In the genomic region with DNA sequence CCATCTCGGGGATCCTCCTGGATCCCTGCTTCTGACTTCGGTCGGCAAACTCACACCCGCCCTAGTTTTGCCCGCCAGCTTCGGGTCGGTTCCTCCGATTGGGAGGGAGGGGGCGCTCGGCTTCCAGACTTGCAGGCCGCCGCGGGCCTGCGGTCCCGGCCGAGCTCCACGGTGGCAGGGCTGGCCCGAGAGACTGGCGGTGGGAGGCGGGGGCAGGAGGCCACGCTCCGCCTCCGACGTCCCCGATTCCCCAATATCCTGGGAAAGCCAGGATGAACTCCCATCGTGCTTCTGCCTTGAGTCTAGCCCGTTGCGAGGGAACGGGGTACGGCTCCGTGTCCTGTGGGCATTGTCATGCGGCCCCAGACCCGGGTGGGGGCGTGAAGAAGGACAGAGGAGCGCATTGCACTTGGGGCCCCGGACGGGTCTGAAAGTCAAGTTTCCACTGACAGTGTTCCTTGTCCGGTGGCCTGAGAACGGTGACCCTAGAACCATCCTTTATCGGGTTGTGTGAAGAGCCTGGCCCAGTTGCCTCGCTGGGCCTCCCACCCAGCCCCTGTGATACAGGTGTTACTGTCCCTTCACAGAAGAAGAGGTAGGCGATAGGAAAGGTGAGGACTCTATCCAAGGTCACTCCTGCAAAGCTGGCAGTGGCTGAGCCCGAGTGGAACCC, we compare ENCODE assay signal across 8 cellular contexts. TPM values are rescaled to one million over a fixed set of nuclear protein-coding genes. Genes with fewer than 3 reads are reported as not detected.
A peak's percentile ranks its signal among the peaks of the same experiment; 100 is the strongest.
DNase-seq lines count a peak whose midpoint lies in the region; FAIRE-seq and TF ChIP-seq lines count a peak whose summit lies in the region.

No MANE protein-coding gene starts in this region.

- no peak overlapping the region for H2BK5ac ChIP-seq in mesendoderm (ENCODE audit: low read length)

- H2BK15ac ChIP-seq in mesendoderm (replicated peaks; ENCODE audit: low read depth) = no peak overlapping the region

- WGBS in mesendoderm (ENCODE audit: extremely low coverage, insufficient coverage, low lambda C conversion rate) = no CpG with 5 or more reads among the region's 43 CpGs

- no peak overlapping the region for H2BK120ac ChIP-seq in mesendoderm (ENCODE audit: low read depth, low read length)

- H4K8ac ChIP-seq in mesendoderm (ENCODE audit: low read depth, low read length) = no peak overlapping the region

- H3K27ac ChIP-seq in CD8-positive, alpha-beta memory T cell (ENCODE audit: low read depth, low read length) = no peak overlapping the region
- H3K27ac ChIP-seq in endothelial cell of umbilical vein (ENCODE audit: insufficient read depth, low read depth, low read length) (no peak overlapping the region), mesendoderm (ENCODE audit: low read depth, low read length) (no peak overlapping the region)

- no peak overlapping the region for H3K4ac ChIP-seq in mesendoderm (ENCODE audit: low read depth, low read length)

- DNase-seq in CD8-positive, alpha-beta memory T cell = peak in 2 of 5 donors; percentile 14 to 35
- DNase-seq in GOT3 (lab: John Stamatoyannopoulos, UW) = peak; percentile 23
- DNase-seq in NCI-H2227 treated with DMSO at 0.1 percent for 48 hours (lab: John Stamatoyannopoulos, UW) = peak; percentile 48
- DNase-seq in activated CD8-positive, alpha-beta memory T cell treated with anti-CD3 and anti-CD28 coated beads, Interleukin-2, amount 50 U/mL, for 24 hours (ENCODE audit: extremely low read depth) = peak; percentile 7
- peak; percentile 66 for DNase-seq in endothelial cell of umbilical vein (ENCODE audit: low read depth, low spot score)
- peak; percentile 89 for DNase-seq in mesendoderm
- peak; percentile 20 for DNase-seq in stimulated activated CD8-positive, alpha-beta memory T cell treated with anti-CD3 and anti-CD28 coated beads, Interleukin-12 subunit alpha, Interleukin-12 subunit beta, amount 100 ng/mL, for 24 hours (ENCODE audit: extremely low read depth)
- no peak for DNase-seq in SKM-1 (lab: John Stamatoyannopoulos, UW; ENCODE audit: unreplicated experiment)

- no peaks in the 10 kb centered on the region for H3K79me2 ChIP-seq in endothelial cell of umbilical vein (ENCODE audit: control insufficient read depth, insufficient read depth, low read length)
- H3K79me2 ChIP-seq in mesendoderm (ENCODE audit: control insufficient read depth, insufficient read depth, low read length) = no peaks in the 10 kb centered on the region

- H3K18ac ChIP-seq in mesendoderm (ENCODE audit: low read length) = no peak overlapping the region

- H4K20me1 ChIP-seq in endothelial cell of umbilical vein (replicated peaks; ENCODE audit: control insufficient read depth, extremely low read depth, insufficient read depth, low read length) = no peaks in the 10 kb centered on the region

- no peak overlapping the region for H3K4me3 ChIP-seq in CD8-positive, alpha-beta memory T cell (ENCODE audit: low read length)
- no peak overlapping the region for H3K4me3 ChIP-seq in endothelial cell of umbilical vein (replicated peaks in 1 of 3; ENCODE audit: insufficient read depth in 1 of 3, low read depth in 1 of 3, low read length in 3 of 3)
- no peak overlapping the region for H3K4me3 ChIP-seq in mesendoderm (ENCODE audit: low read length)

- dilution Hi-C loops in endothelial cell of umbilical vein (cut with MboI; ENCODE audit: extremely low pct_ligation_motif_present, low sequenced_read_pairs) = no loop called here

- H3K4me1 ChIP-seq in CD8-positive, alpha-beta memory T cell (ENCODE audit: insufficient read depth, low read length) = peaks cover 13% of the 10 kb centered on the region
- H3K4me1 ChIP-seq in endothelial cell of umbilical vein (ENCODE audit: control insufficient read depth, extremely low read depth, insufficient read depth, low read length) = no peaks in the 10 kb centered on the region
- H3K4me1 ChIP-seq in mesendoderm (ENCODE audit: control insufficient read depth, low read depth, low read length) = no peaks in the 10 kb centered on the region

- H3K36me3 ChIP-seq in CD8-positive, alpha-beta memory T cell (ENCODE audit: insufficient read depth, low read length) = no peaks in the 10 kb centered on the region
- H3K36me3 ChIP-seq in endothelial cell of umbilical vein (ENCODE audit: control insufficient read depth in 2 of 2, extremely low read depth in 1 of 2, insufficient read depth in 2 of 2, low read length in 2 of 2) = no peaks in the 10 kb centered on the region
- no peaks in the 10 kb centered on the region for H3K36me3 ChIP-seq in mesendoderm (ENCODE audit: control insufficient read depth, insufficient read depth, low read length)

- no peak overlapping the region for H2AK5ac ChIP-seq in mesendoderm (ENCODE audit: low read length)

- H4K5ac ChIP-seq in mesendoderm (ENCODE audit: low read length) = no peak overlapping the region

- peak overlapping the region; percentile 25 for H3K56ac ChIP-seq in mesendoderm (ENCODE audit: low read length)

- no TSS peak for BruUV-seq in endothelial cell of umbilical vein (replicated peaks; lab: Mats Ljungman, UMichigan)

- no peaks in the 10 kb centered on the region for H3K79me1 ChIP-seq in mesendoderm (ENCODE audit: low read length)

- CTCF ChIA-PET in CD8-positive, alpha-beta memory T cell (lab: Charles Lee) = interaction anchor here (1.0 to 1.7 kb wide), 4 partner anchors 29 to 338 kb away, joined by 3 to 5 read pairs (median 4); no protein-coding TSS in a partner anchor
- CTCF ChIA-PET in endothelial cell of umbilical vein (lab: Charles Lee) = interaction anchor here (0.6 to 6.1 kb wide), 38 partner anchors 8 to 736 kb away, joined by 3 to 148 read pairs (median 5); partner anchors contain the start of gene TMEM185B

- no peaks in the 10 kb centered on the region for H3K36me3 Mint-ChIP-seq in CD8-positive, alpha-beta memory T cell

- peak; percentile 70 for FAIRE-seq in endothelial cell of umbilical vein (lab: Jason Lieb, UNC)

- H3K23ac ChIP-seq in mesendoderm (ENCODE audit: low read length) = no peak overlapping the region

- peak; percentile 79 to 89 for TF ChIP-seq CTCF in endothelial cell of umbilical vein (IDR thresholded peaks at IDR 0.05; ENCODE audit: extremely low read depth in 1 of 2, insufficient read depth in 1 of 2, low read depth in 1 of 2, low read length in 2 of 2)

- H3K9me3 ChIP-seq in CD8-positive, alpha-beta memory T cell (ENCODE audit: low read length) = no peaks in the 10 kb centered on the region
- H3K9me3 ChIP-seq in endothelial cell of umbilical vein (replicated peaks; ENCODE audit: control insufficient read depth, insufficient read depth, low read length) = no peaks in the 10 kb centered on the region

- H3K27me3 Mint-ChIP-seq in CD8-positive, alpha-beta memory T cell = peaks cover 60 to 64% of the 10 kb centered on the region in 2 donors

- no peak for TF ChIP-seq POLR2A in endothelial cell of umbilical vein (IDR thresholded peaks at IDR 0.05; ENCODE audit: low read depth, low read length)

- no peaks in the 10 kb centered on the region for H3K9me3 Mint-ChIP-seq in CD8-positive, alpha-beta memory T cell

- H3K4me3 Mint-ChIP-seq in CD8-positive, alpha-beta memory T cell = peak overlapping the region; percentile 54 to 88 (median 69)

- peaks cover 32% of the 10 kb centered on the region for H3K27me3 ChIP-seq in CD8-positive, alpha-beta memory T cell (ENCODE audit: insufficient read depth, low read length, poor library complexity, severe bottlenecking)
- H3K27me3 ChIP-seq in endothelial cell of umbilical vein (ENCODE audit: control insufficient read depth in 2 of 2, insufficient read depth in 2 of 2, low read length in 2 of 2) = peaks cover 47 to 67% of the 10 kb centered on the region in 2 experiments
- H3K27me3 ChIP-seq in mesendoderm (ENCODE audit: insufficient read depth, low read length, poor library complexity) = peaks cover 47% of the 10 kb centered on the region

- intact Hi-C loops in endothelial cell of umbilical vein (cut with micrococcal nuclease) = loop anchor here (1.0 kb wide), 5 partner anchors 94 to 337 kb away; no protein-coding TSS in a partner anchor

- POLR2A ChIA-PET in CD8-positive, alpha-beta memory T cell (lab: Charles Lee) = no interaction called here
- POLR2A ChIA-PET in endothelial cell of umbilical vein (lab: Charles Lee) = no interaction called here

- peaks cover 20 to 31% (median 22%) of the 10 kb centered on the region in 3 donors for H3K4me1 Mint-ChIP-seq in CD8-positive, alpha-beta memory T cell

- no peak overlapping the region for H2AFZ ChIP-seq in endothelial cell of umbilical vein (ENCODE audit: low read depth, low read length)

- no peaks in the 10 kb centered on the region for H3K9me1 ChIP-seq in endothelial cell of umbilical vein (replicated peaks; ENCODE audit: control insufficient read depth, extremely low read depth, insufficient read depth, low read length)

- H3K4me2 ChIP-seq in endothelial cell of umbilical vein (ENCODE audit: insufficient read depth, low read length) = no peak overlapping the region
- H3K4me2 ChIP-seq in mesendoderm (ENCODE audit: low read length) = peak overlapping the region; percentile 46

- no peak overlapping the region for H3K9ac ChIP-seq in endothelial cell of umbilical vein (replicated peaks; ENCODE audit: extremely low read depth, insufficient read depth, low read length)
- H3K9ac ChIP-seq in mesendoderm (ENCODE audit: low read length) = no peak overlapping the region

- no peak overlapping the region for H3K27ac Mint-ChIP-seq in CD8-positive, alpha-beta memory T cell

TF ChIP-seq in endothelial cell of umbilical vein, 7 proteins besides CTCF, POLR2A, EP300 and RAD21:
- peak; percentile 90 for TF ChIP-seq EZH2 (IDR thresholded peaks at IDR 0.05; ENCODE audit: borderline replicate concordance, low read depth, low read length, severe bottlenecking)
- no peak for TF ChIP-seq JUN (IDR thresholded peaks at IDR 0.05; ENCODE audit: borderline replicate concordance, insufficient read depth, insufficient read length, low read depth)
- no peak for TF ChIP-seq POLR2AphosphoS5 (IDR thresholded peaks at IDR 0.05; ENCODE audit: insufficient read depth, low read depth, low read length)
TF ChIP-seq in endothelial cell of umbilical vein: peak in this region for 1.

RNA-seq across cellular contexts. Expression of gene INHBB, which starts 2.4 kb away (rescaled TPM):
- total RNA-seq in CD8-positive, alpha-beta memory T cell = not detected
- not detected for polyA plus RNA-seq in CD8-positive, alpha-beta memory T cell
- total RNA-seq in endothelial cell of umbilical vein = 0.67 and 1.8 TPM in 2 replicates
- polyA plus RNA-seq in endothelial cell of umbilical vein = 0.03 and 0.11 TPM in 2 replicates
- 0.04 and 0.08 TPM in 2 replicates for polyA plus RNA-seq in endothelial cell of umbilical vein (2011; cell fraction: cytosol; rRNA removed)
- polyA plus RNA-seq in endothelial cell of umbilical vein (2011; cell fraction: nucleus; rRNA removed) = 0.54 and 0.62 TPM in 2 replicates
- polyA plus RNA-seq in endothelial cell of umbilical vein (2012) = 0.11 TPM in 1 of 2 replicates, not detected in the other
- 0.04 TPM in 1 of 2 replicates, not detected in the other for polyA minus RNA-seq in endothelial cell of umbilical vein
- polyA minus RNA-seq in endothelial cell of umbilical vein (2011; cell fraction: cytosol; rRNA and poly(A)+ RNA removed) = not detected
- polyA minus RNA-seq in endothelial cell of umbilical vein (2011; cell fraction: nucleus; rRNA and poly(A)+ RNA removed) = 0.29 and 0.38 TPM in 2 replicates
- polyA plus RNA-seq in mesendoderm (2013, experiment 1 of 2) = 0.01 TPM
- polyA plus RNA-seq in mesendoderm (2013, experiment 2 of 2) = 0.01 TPM
